ENCODE assay signal across 9 cellular contexts in the genomic region with DNA sequence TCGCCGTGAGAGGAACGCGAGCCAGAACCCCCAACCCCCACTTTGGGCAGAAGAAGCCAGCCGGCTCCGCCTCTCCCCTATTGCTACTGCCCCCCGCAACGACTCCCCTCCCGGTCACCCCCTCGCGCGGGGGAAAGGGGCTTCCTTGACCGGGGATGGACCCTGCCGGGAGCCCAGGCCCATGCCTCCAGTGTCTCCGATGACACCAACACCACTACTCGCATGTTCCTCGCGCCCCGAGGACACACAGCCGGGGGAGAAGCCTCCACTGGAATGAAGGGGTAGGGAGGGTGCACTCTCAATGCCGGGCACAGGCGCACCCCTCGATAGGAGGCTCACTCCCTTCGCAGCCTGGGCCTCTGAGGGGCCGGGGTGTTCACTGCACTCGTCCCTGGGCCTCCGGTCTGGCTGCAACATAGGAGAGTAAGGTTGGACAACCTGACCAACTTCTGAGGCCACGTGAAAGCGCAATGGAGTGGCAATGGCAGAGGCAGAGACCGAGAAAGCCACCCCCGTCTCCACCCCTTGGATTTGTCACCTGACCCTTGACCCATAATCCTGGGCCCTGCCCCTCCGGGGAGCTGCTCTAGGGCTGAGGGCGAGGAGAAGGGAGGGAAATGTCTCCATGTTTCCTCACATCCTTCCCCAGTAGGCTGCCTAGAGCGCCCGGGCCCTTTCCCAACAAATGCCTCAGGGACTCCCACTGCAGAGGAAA. TPM values are rescaled to one million over a fixed set of nuclear protein-coding genes. Genes with fewer than 3 reads are reported as not detected.
A peak's percentile ranks its signal among the peaks of the same experiment; 100 is the strongest.
DNase-seq lines count a peak whose midpoint lies in the region; ATAC-seq and TF ChIP-seq lines count a peak whose summit lies in the region.
"Had no signal": no experiment of that assay in that cellular context is flagged by ENCODE, and none has a peak within 500 bp of the region (broad histone marks: within the 10 kb centered on the region; RNA-seq: fewer than 3 reads in every experiment).

No MANE protein-coding gene starts in this region.

- H3K27ac ChIP-seq in transverse colon: peak overlapping the region in 2 of 4 donors; percentile 7 to 54

- 13 to 18% methylated on average over 24 to 35 of the region's 35 CpGs for WGBS in lower leg skin, 2 donors
- 34% methylated on average over 14 of the region's 35 CpGs; no CpG with 5 or more reads in 1 of the 2 donors for WGBS in transverse colon (ENCODE audit: low coverage in 1 of 2), 2 donors

- peak overlapping the region; percentile 57 for H3K4me3 Mint-ChIP-seq in activated CD4-positive, alpha-beta T cell treated with anti-CD3 and anti-CD28 coated beads for 36 hours
- peak overlapping the region; percentile 83 to 92 (median 86) for H3K4me3 Mint-ChIP-seq in brain

- in situ Hi-C loops in transverse colon (cut with MboI; ENCODE audit: low pct_ligation_motif_present in 1 of 4, low pct_unique_long_range_greater_than_20kb in 1 of 4, low sequenced_read_pairs in 3 of 4): loop anchor here in 1 of 4 donors (10.0 kb wide), 1 partner anchor 46 kb away; no protein-coding TSS in a partner anchor

- H3K9me3 Mint-ChIP-seq in activated CD4-positive, alpha-beta T cell treated with anti-CD3 and anti-CD28 coated beads for 36 hours (ENCODE audit: low read depth): no peaks in the 10 kb centered on the region
- peaks cover 0 to 8% (median 0%) of the 10 kb centered on the region in 5 experiments for H3K9me3 Mint-ChIP-seq in brain

- no peak overlapping the region for H3K27ac Mint-ChIP-seq in activated CD4-positive, alpha-beta T cell treated with anti-CD3 and anti-CD28 coated beads for 36 hours
- H3K27ac Mint-ChIP-seq in brain: peak overlapping the region in 4 of 5 experiments; percentile 88 to 94 (median 92)

- peaks cover 87% of the 10 kb centered on the region for H3K27me3 ChIP-seq in transverse colon

- TF ChIP-seq POLR2A in lower leg skin (IDR thresholded peaks at IDR 0.05) (no peak), transverse colon (IDR thresholded peaks at IDR 0.05) (no peak)

- TF ChIP-seq CTCF in brain (conservative IDR thresholded peaks at IDR 0.05) (no peak), lower leg skin (IDR thresholded peaks at IDR 0.05) (no peak), transverse colon (IDR thresholded peaks at IDR 0.05) (no peak)

- peak; percentile 11 for ATAC-seq in activated CD4-positive, alpha-beta T cell treated with anti-CD3 and anti-CD28 coated beads for 36 hours
- ATAC-seq in GM21526 (IDR thresholded peaks at IDR 0.05; ENCODE audit: low FRiP score, unreplicated experiment): no peak

- no peaks in the 10 kb centered on the region for H3K9me3 ChIP-seq in transverse colon

- H3K36me3 Mint-ChIP-seq in activated CD4-positive, alpha-beta T cell treated with anti-CD3 and anti-CD28 coated beads for 36 hours (ENCODE audit: low read depth): no peaks in the 10 kb centered on the region
- H3K36me3 Mint-ChIP-seq in brain: no peaks in the 10 kb centered on the region

- no peaks in the 10 kb centered on the region for H3K36me3 ChIP-seq in transverse colon

- intact Hi-C loops in activated CD4-positive, alpha-beta T cell treated with anti-CD3 and anti-CD28 coated beads for 36 hours (cut with DNase I, micrococcal nuclease): loop anchor here (1.0 to 5.0 kb wide), 5 partner anchors 28 to 186 kb away; no protein-coding TSS in a partner anchor
- intact Hi-C loops in lower leg skin (cut with DNase I; ENCODE audit: low total_unique reads): loop anchor here (5.0 to 10.0 kb wide), 2 partner anchors 38 to 156 kb away; no protein-coding TSS in a partner anchor
- intact Hi-C loops in transverse colon (cut with DNase I; ENCODE audit: low total_unique reads): loop anchor here (10.0 kb wide), 1 partner anchor 256 kb away; no protein-coding TSS in a partner anchor

- peaks cover 27% of the 10 kb centered on the region for H3K4me1 Mint-ChIP-seq in activated CD4-positive, alpha-beta T cell treated with anti-CD3 and anti-CD28 coated beads for 36 hours
- H3K4me1 Mint-ChIP-seq in brain: peaks cover 68% of the 10 kb centered on the region

- CTCF ChIA-PET in activated CD4-positive, alpha-beta T cell treated with anti-CD3 and anti-CD28 coated beads for 36 hours (lab: Charles Lee): interaction anchor here (0.6 to 3.0 kb wide), 24 partner anchors 8 to 1746 kb away, joined by 3 to 22 read pairs (median 4); partner anchors contain the start of genes GALT, RPP25L and SIGMAR1

- peak overlapping the region; percentile 44 for H3K4me3 ChIP-seq in lower leg skin (ENCODE audit: low read depth, poor library complexity, severe bottlenecking)
- peak overlapping the region in 3 of 4 donors; percentile 38 to 59 (median 41) for H3K4me3 ChIP-seq in transverse colon

- peaks cover 70% of the 10 kb centered on the region for H3K27me3 Mint-ChIP-seq in activated CD4-positive, alpha-beta T cell treated with anti-CD3 and anti-CD28 coated beads for 36 hours
- H3K27me3 Mint-ChIP-seq in brain: peaks cover 19% of the 10 kb centered on the region

- POLR2A ChIA-PET in activated CD4-positive, alpha-beta T cell treated with anti-CD3 and anti-CD28 coated beads for 36 hours (lab: Charles Lee): no interaction called here

- peaks cover 14 to 50% (median 33%) of the 10 kb centered on the region in 4 donors for H3K4me1 ChIP-seq in transverse colon

- no peak for TF ChIP-seq EP300 in transverse colon (IDR thresholded peaks at IDR 0.05; ENCODE audit: low read depth)

- peak; percentile 42 for DNase-seq in activated CD4-positive, alpha-beta T cell treated with anti-CD3 and anti-CD28 coated beads for 36 hours
- DNase-seq in activated CD4-positive, alpha-beta T cell treated with anti-CD3 and anti-CD28 coated beads, Interleukin-2, amount 50 U/mL, for 1 hour: no peak
- DNase-seq in lower leg skin (ENCODE audit: low spot score in 2 of 2) (peak; percentile 42 to 90), transverse colon (peak; percentile 62), NCI-H1436 treated with DMSO at 0.1 percent for 48 hours (lab: John Stamatoyannopoulos, UW) (no peak), SHP77 treated with DMSO at 0.1 percent for 48 hours (lab: John Stamatoyannopoulos, UW) (no peak)

RNA-seq across cellular contexts. Expression of gene CNTFR, which starts 1.0 kb away (rescaled TPM):
- total RNA-seq in activated CD4-positive, alpha-beta T cell treated with anti-CD3 and anti-CD28 coated beads for 36 hours: not detected
- polyA plus RNA-seq in brain (ENCODE audit: insufficient read depth, low read depth, low replicate concordance): 92.8 TPM
- total RNA-seq in lower leg skin (10 to 100 TPM in 1 of 4 donors, 1 to 10 TPM in 3; 2.5 to 13.4 (median 3.9) TPM), transverse colon (10 to 100 TPM in 1 of 4 donors, 1 to 10 TPM in 3; 5.2 to 59.1 (median 6.8) TPM)
- total RNA-seq: LHCN-M2 had no signal

RNA-seq across cellular contexts. Expression of gene RPP25L, which starts 21.4 kb away (rescaled TPM):
- 10 to 100 TPM; 29.3 to 35.2 TPM for total RNA-seq in activated CD4-positive, alpha-beta T cell treated with anti-CD3 and anti-CD28 coated beads for 36 hours
- polyA plus RNA-seq in brain (ENCODE audit: insufficient read depth, low read depth, low replicate concordance): 30.9 TPM
- total RNA-seq in lower leg skin: 10 to 100 TPM; 17.0 to 39.0 (median 26.6) TPM
- total RNA-seq in transverse colon: 10 to 100 TPM in 2 of 4 donors, 1 to 10 TPM in 2; 3.0 to 65.5 (median 22.1) TPM

RNA-seq across cellular contexts. Expression of gene DCTN3, which starts 29.8 kb away (rescaled TPM):
- total RNA-seq in activated CD4-positive, alpha-beta T cell treated with anti-CD3 and anti-CD28 coated beads for 36 hours: 10 to 100 TPM; 65.9 to 68.4 TPM
- polyA plus RNA-seq in brain (ENCODE audit: insufficient read depth, low read depth, low replicate concordance): 314 TPM
- 100 to 1,000 TPM in 3 of 4 donors, 10 to 100 TPM in 1; 80.8 to 166 (median 127) TPM for total RNA-seq in lower leg skin
- total RNA-seq in transverse colon: 10 to 100 TPM; 41.6 to 78.9 (median 54.0) TPM

RNA-seq across cellular contexts. Expression of gene ARID3C, which starts 38.3 kb away (rescaled TPM):
- total RNA-seq in activated CD4-positive, alpha-beta T cell treated with anti-CD3 and anti-CD28 coated beads for 36 hours: under 1 TPM; 0.66 to 0.76 TPM
- not detected for polyA plus RNA-seq in brain (ENCODE audit: insufficient read depth, low read depth, low replicate concordance)
- total RNA-seq in lower leg skin (under 1 TPM in 2 of 4 donors, not detected in 2; 0.23 to 0.34 TPM), transverse colon (not detected)

RNA-seq across cellular contexts. Expression of gene SIGMAR1, which starts 47.1 kb away (rescaled TPM):
- total RNA-seq in activated CD4-positive, alpha-beta T cell treated with anti-CD3 and anti-CD28 coated beads for 36 hours: 10 to 100 TPM; 63.6 to 68.0 TPM
- polyA plus RNA-seq in brain (ENCODE audit: insufficient read depth, low read depth, low replicate concordance): 81.1 TPM
- total RNA-seq in lower leg skin: 100 to 1,000 TPM in 3 of 4 donors, 10 to 100 TPM in 1; 99.1 to 130 (median 107) TPM
- total RNA-seq in transverse colon: 100 to 1,000 TPM in 1 of 4 donors, 10 to 100 TPM in 3; 45.6 to 102 (median 62.6) TPM

Comparison
In these comparisons a context has a peak if more than half of its experiments do, and no peak if none do; other contexts are left out.
1. DNase-seq: peak in activated CD4-positive, alpha-beta T cell treated with anti-CD3 and anti-CD28 coated beads for 36 hours (single experiment), lower leg skin (2 of 2) and transverse colon (single experiment); none in activated CD4-positive, alpha-beta T cell treated with anti-CD3 and anti-CD28 coated beads, Interleukin-2, amount 50 U/mL, for 1 hour (single experiment), NCI-H1436 treated with DMSO at 0.1 percent for 48 hours (single experiment) and SHP77 treated with DMSO at 0.1 percent for 48 hours (single experiment).